Comparison of ENCODE assay signal across 10 cellular contexts in genomic region chr18:78797499-78797898, GRCh38.
"Had no signal": no experiment of that assay in that cellular context is flagged by ENCODE, and none has a peak within 500 bp of the region (broad histone marks: within the 10 kb centered on the region; RNA-seq: fewer than 3 reads in every experiment).

No MANE protein-coding gene starts in this region.

- H3K27ac Mint-ChIP-seq: HFFc6, IgD-negative memory B cell had no signal

- H3K36me3 Mint-ChIP-seq: IgD-negative memory B cell had no signal

- H3K4me1 Mint-ChIP-seq: IgD-negative memory B cell had no signal

- H3K27ac ChIP-seq: GM23248, HL-60 had no signal

- DNase-seq: GM23248, GOT3, H7, HFFc6, KBM-7 had no signal

- H3K27me3 Mint-ChIP-seq: IgD-negative memory B cell had no signal

- H3K9me3 ChIP-seq: HAP-1 had no signal

- H3K4me3 ChIP-seq: GM23248, HAP-1 had no signal

- H3K4me1 ChIP-seq: HAP-1 had no signal

- H3K36me3 ChIP-seq: HAP-1 had no signal

- ATAC-seq: HCT116, HepG2 had no signal

- H3K4me3 Mint-ChIP-seq: HFFc6, IgD-negative memory B cell had no signal
